Comparison of ENCODE assay signal across 17 cellular contexts in genomic region chr1:167173516-167174184, GRCh38. TPM values are rescaled to one million over a fixed set of nuclear protein-coding genes. Genes with fewer than 3 reads are reported as not detected.
DNase-seq lines count a peak whose midpoint lies in the region; FAIRE-seq and TF ChIP-seq lines count a peak whose summit lies in the region.
"Had no signal": no experiment of that assay in that cellular context is flagged by ENCODE, and none has a peak within 500 bp of the region (broad histone marks: within the 10 kb centered on the region; RNA-seq: fewer than 3 reads in every experiment).

No MANE protein-coding gene starts in this region.

- 0 out of 2 replicates have a peak overlapping the region, but pooled peaks have one; percentile 38 for H2AFZ ChIP-seq in GM23248

- H3K27me3 ChIP-seq in GM23248 (replicated peaks; ENCODE audit: insufficient read depth) (peaks cover 12% of the 10 kb centered on the region; the same call in 1 of the 2 replicates), ectodermal cell (ENCODE audit: control insufficient read depth, insufficient read depth, low read length, poor library complexity, severe bottlenecking) (no peaks in the 10 kb centered on the region), thyroid gland (no peaks in the 10 kb centered on the region)
- H3K27me3 ChIP-seq: BLaER1, stomach had no signal

- no peak for TF ChIP-seq POLR2A in thyroid gland (IDR thresholded peaks at IDR 0.05)

- H3K4me1 Mint-ChIP-seq in osteocyte (ENCODE audit: unreplicated experiment), result peaks cover 24% of the 10 kb centered on the region
- H3K4me1 Mint-ChIP-seq: activated naive CD4-positive, alpha-beta T cell treated with anti-CD3 and anti-CD28 coated beads, Interleukin-2, amount 10 ng/mL, durations not matched to agents 7 days and 5 days; central memory CD8-positive, alpha-beta T cell; immature natural killer cell had no signal

- H3K4me3 Mint-ChIP-seq in osteocyte (ENCODE audit: unreplicated experiment), result peak overlapping the region; percentile 47
- H3K4me3 Mint-ChIP-seq: activated naive CD4-positive, alpha-beta T cell treated with anti-CD3 and anti-CD28 coated beads, Interleukin-2, amount 10 ng/mL, durations not matched to agents 7 days and 5 days; central memory CD8-positive, alpha-beta T cell; immature natural killer cell had no signal

- H3K27ac Mint-ChIP-seq in osteocyte (ENCODE audit: unreplicated experiment), result peak overlapping the region; percentile 82
- H3K27ac Mint-ChIP-seq: activated naive CD4-positive, alpha-beta T cell treated with anti-CD3 and anti-CD28 coated beads, Interleukin-2, amount 10 ng/mL, durations not matched to agents 7 days and 5 days; immature natural killer cell had no signal

- 30 to 36% methylated on average over 5 of the region's 5 CpGs for WGBS in GM23248 (ENCODE audit: low coverage in 1 of 2, low lambda C conversion rate in 2 of 2, missing lambda C conversion rate in 2 of 2), 2 experiments
- WGBS in ectodermal cell, 2 experiments, result 42 to 45% methylated on average over 4 of the region's 5 CpGs
- 70 to 74% methylated on average over 5 of the region's 5 CpGs for WGBS in thyroid gland, 2 donors

- no peaks in the 10 kb centered on the region for H3K9me3 Mint-ChIP-seq in osteocyte (ENCODE audit: unreplicated experiment)
- H3K9me3 Mint-ChIP-seq: activated naive CD4-positive, alpha-beta T cell treated with anti-CD3 and anti-CD28 coated beads, Interleukin-2, amount 10 ng/mL, durations not matched to agents 7 days and 5 days; central memory CD8-positive, alpha-beta T cell had no signal

- H3K9me3 ChIP-seq in GM23248 (ENCODE audit: low read depth) (no peaks in the 10 kb centered on the region), ectodermal cell (ENCODE audit: control insufficient read depth, low read length) (no peaks in the 10 kb centered on the region), thyroid gland (no peaks in the 10 kb centered on the region)
- H3K9me3 ChIP-seq: BLaER1 had no signal

- no peak overlapping the region for H3K9ac ChIP-seq in GM23248
- H3K9ac ChIP-seq: BLaER1 had no signal

- H3K4me1 ChIP-seq in GM23248 (ENCODE audit: insufficient read depth) (peaks cover 7% of the 10 kb centered on the region; the same call in 1 of the 2 replicates), ectodermal cell (ENCODE audit: control insufficient read depth, insufficient read depth, low read length) (peaks cover 16% of the 10 kb centered on the region), thyroid gland (no peaks in the 10 kb centered on the region)
- H3K4me1 ChIP-seq: BLaER1, stomach had no signal

- peak overlapping the region; percentile 40; the same call in 1 of the 2 replicates for H3K4me3 ChIP-seq in GM23248
- no peak overlapping the region for H3K4me3 ChIP-seq in ectodermal cell (ENCODE audit: insufficient read depth, low read depth, low read length)
- no peak overlapping the region for H3K4me3 ChIP-seq in thyroid gland (replicated peaks in 1 of 3)
- H3K4me3 ChIP-seq: BLaER1, stomach had no signal

- peak overlapping the region; percentile 38 for H3K4me2 ChIP-seq in GM23248 (ENCODE audit: unreplicated experiment)
- H3K4me2 ChIP-seq: BLaER1 had no signal

- no peaks in the 10 kb centered on the region for H4K20me1 ChIP-seq in GM23248 (ENCODE audit: insufficient read depth)
- H4K20me1 ChIP-seq: BLaER1 had no signal

- no peaks in the 10 kb centered on the region for H3K27me3 Mint-ChIP-seq in osteocyte (ENCODE audit: unreplicated experiment)

- in situ Hi-C loops in GM23248 (cut with MboI), result no loop called here

- no peaks in the 10 kb centered on the region for H3K79me2 ChIP-seq in GM23248 (ENCODE audit: insufficient read depth)

- intact Hi-C loops in thyroid gland (cut with DNase I), result no loop called here

- H3K9me2 ChIP-seq in GM23248 (ENCODE audit: insufficient read depth), result no peaks in the 10 kb centered on the region

- H3K36me3 ChIP-seq in GM23248 (ENCODE audit: low read depth), result no peaks in the 10 kb centered on the region
- no peaks in the 10 kb centered on the region for H3K36me3 ChIP-seq in ectodermal cell (ENCODE audit: control insufficient read depth, insufficient read depth, low read length)
- no peaks in the 10 kb centered on the region for H3K36me3 ChIP-seq in thyroid gland
- H3K36me3 ChIP-seq: BLaER1, stomach had no signal

- FAIRE-seq in RCC 7860 (lab: Jason Lieb, UNC), result peak; percentile 76

- no peaks in the 10 kb centered on the region for H3K36me3 Mint-ChIP-seq in osteocyte (ENCODE audit: unreplicated experiment)
- H3K36me3 Mint-ChIP-seq: activated naive CD4-positive, alpha-beta T cell treated with anti-CD3 and anti-CD28 coated beads, Interleukin-2, amount 10 ng/mL, durations not matched to agents 7 days and 5 days; immature natural killer cell had no signal

- no peak for TF ChIP-seq CTCF in osteocyte (IDR thresholded peaks at IDR 0.05)
- TF ChIP-seq CTCF in thyroid gland (IDR thresholded peaks at IDR 0.05), result no peak

- no peak overlapping the region for H3K27ac ChIP-seq in GM23248
- H3K27ac ChIP-seq in ectodermal cell (ENCODE audit: insufficient read depth, low read depth, low read length, poor library complexity, severe bottlenecking), result peak overlapping the region; percentile 58
- H3K27ac ChIP-seq in thyroid gland, result no peak overlapping the region
- H3K27ac ChIP-seq: BLaER1, stomach had no signal

- DNase-seq in GM23248, result peak; percentile 65
- peak; percentile 47 for DNase-seq in RCC 7860 (ENCODE audit: low spot score)
- DNase-seq in osteocyte (ENCODE audit: extremely low spot score, unreplicated experiment), result no peak
- no peak for DNase-seq in NCI-H446 treated with DMSO at 0.1 percent for 48 hours (lab: John Stamatoyannopoulos, UW)
- DNase-seq in NCI-H748 (lab: John Stamatoyannopoulos, UW; ENCODE audit: unreplicated experiment), result no peak
- DNase-seq in thyroid gland, result no peak
- DNase-seq in NCI-H524 (lab: John Stamatoyannopoulos, UW), result no peak
- DNase-seq: activated CD8-positive, alpha-beta memory T cell treated with anti-CD3 and anti-CD28 coated beads, Interleukin-2, amount 50 U/mL, for 4 hours; activated naive CD4-positive, alpha-beta T cell treated with anti-CD3 and anti-CD28 coated beads, Interleukin-2, amount 10 ng/mL, durations not matched to agents 7 days and 5 days; immature natural killer cell; NCI-H2029; NCI-H526; occipital lobe; stomach had no signal

- H3F3A ChIP-seq in GM23248 (ENCODE audit: insufficient read depth), result no peaks in the 10 kb centered on the region

RNA-seq across cellular contexts. Expression of gene POU2F1, which starts 47.0 kb away (rescaled TPM):
- total RNA-seq in GM23248 (2014; rRNA removed; shearing (Covaris generic)), result 2.3 and 3.4 TPM in 2 replicates
- polyA plus RNA-seq in GM23248 (2016; fragmentation: Nextera tagmentation; extraction: Ambion mirVana), result 3.7 TPM in 2 replicates
- 29.7 TPM for polyA plus RNA-seq in ectodermal cell (2013, experiment 1 of 4)
- 38.1 TPM for polyA plus RNA-seq in ectodermal cell (2013, experiment 2 of 4)
- polyA plus RNA-seq in ectodermal cell (2013, experiment 3 of 4), result 14.7 TPM
- 21.9 TPM for polyA plus RNA-seq in ectodermal cell (2013, experiment 4 of 4)
- total RNA-seq in osteocyte, result 15.3 and 17.9 TPM in 2 replicates
- 10 to 100 TPM; 14.0 to 45.5 (median 19.8) TPM for total RNA-seq in thyroid gland

Comparison
In these comparisons a context has a peak if more than half of its experiments do, and no peak if none do; other contexts are left out.
1. DNase-seq: peak in GM23248 (single experiment) and RCC 7860 (single experiment); none in osteocyte (single experiment), NCI-H446 treated with DMSO at 0.1 percent for 48 hours (single experiment), NCI-H748 (single experiment), thyroid gland (0 of 2) and NCI-H524 (0 of 2).